1 cellular context compared by ENCODE assay signal in the genomic region with DNA sequence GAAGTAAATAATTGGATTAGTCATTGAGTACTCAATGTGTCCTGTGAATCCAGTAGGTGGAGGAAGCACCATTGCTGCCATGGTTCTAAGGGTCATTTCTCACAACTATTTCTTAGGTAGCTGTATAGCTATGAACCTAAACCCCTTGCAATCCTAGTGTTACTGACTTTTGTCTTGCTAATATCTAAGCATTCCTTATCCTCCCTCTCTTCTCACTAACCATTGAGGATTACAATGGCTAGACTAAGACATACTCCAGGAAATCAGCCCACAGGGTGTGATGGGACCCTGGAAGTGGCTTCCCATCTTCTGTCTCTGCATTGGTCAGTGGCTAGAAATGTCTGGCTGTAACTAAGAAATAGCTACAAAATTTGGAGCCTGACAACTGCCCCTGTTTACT.
TF ChIP-seq lines count a peak whose summit lies in the region.

No MANE protein-coding gene starts in this region.

TF ChIP-seq in WTC11, 78 proteins besides CTCF, POLR2A, EP300 and RAD21 (continued from another document):
- TF ChIP-seq, protein P1, sequence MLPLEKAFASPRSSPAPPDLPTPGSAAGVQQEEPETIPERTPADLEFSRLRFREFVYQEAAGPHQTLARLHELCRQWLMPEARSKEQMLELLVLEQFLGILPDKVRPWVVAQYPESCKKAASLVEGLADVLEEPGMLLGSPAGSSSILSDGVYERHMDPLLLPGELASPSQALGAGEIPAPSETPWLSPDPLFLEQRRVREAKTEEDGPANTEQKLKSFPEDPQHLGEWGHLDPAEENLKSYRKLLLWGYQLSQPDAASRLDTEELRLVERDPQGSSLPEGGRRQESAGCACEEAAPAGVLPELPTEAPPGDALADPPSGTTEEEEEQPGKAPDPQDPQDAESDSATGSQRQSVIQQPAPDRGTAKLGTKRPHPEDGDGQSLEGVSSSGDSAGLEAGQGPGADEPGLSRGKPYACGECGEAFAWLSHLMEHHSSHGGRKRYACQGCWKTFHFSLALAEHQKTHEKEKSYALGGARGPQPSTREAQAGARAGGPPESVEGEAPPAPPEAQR (CRISPR knock-in tag; IDR thresholded peaks at IDR 0.05) = no peak
- TF ChIP-seq KAT7 (CRISPR knock-in tag; IDR thresholded peaks at IDR 0.05; ENCODE audit: borderline replicate concordance) (no peak), HMGA2 (CRISPR knock-in tag; IDR thresholded peaks at IDR 0.05) (no peak), TEAD4 (CRISPR knock-in tag; IDR thresholded peaks at IDR 0.05) (no peak), USF1 (CRISPR knock-in tag; IDR thresholded peaks at IDR 0.05) (no peak), OVOL2 (CRISPR knock-in tag; IDR thresholded peaks at IDR 0.05; ENCODE audit: borderline replicate concordance) (no peak), FOXK1 (CRISPR knock-in tag; IDR thresholded peaks at IDR 0.05) (no peak)
